Comparison of ENCODE assay signal across 22 cellular contexts in the genomic region with DNA sequence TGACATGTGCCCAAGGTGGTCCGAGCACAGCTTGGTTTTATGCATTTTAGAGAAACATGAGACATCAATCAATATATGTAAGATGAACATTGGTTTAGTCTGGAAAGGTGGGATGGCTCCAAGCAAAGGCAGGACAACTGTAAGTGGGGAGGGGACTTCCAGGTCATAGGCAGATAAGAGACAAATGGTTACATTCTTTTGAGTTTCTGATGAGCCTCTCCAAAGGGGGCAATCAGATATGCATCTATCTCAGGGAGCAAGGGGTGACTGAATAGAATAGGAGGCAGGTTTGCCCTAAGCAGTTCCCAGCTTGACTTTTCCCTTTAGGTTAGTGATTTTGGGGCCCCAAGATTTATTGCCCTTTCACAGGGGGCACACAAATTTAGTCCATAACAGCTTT.
"Had no signal": no experiment of that assay in that cellular context is flagged by ENCODE, and none has a peak within 500 bp of the region (broad histone marks: within the 10 kb centered on the region; RNA-seq: fewer than 3 reads in every experiment).

No MANE protein-coding gene starts in this region.

- H3K27ac ChIP-seq: coronary artery, epithelial cell of prostate, esophagus squamous epithelium, gastrocnemius medialis, heart right ventricle, left lung, lower lobe of right lung had no signal

- H3K27me3 ChIP-seq: dorsolateral prefrontal cortex, gastrocnemius medialis, left lung had no signal

- ATAC-seq: esophagus mucosa, gastrocnemius medialis, heart right ventricle, left cardiac atrium, left lung, left ventricle myocardium superior, lower lobe of right lung had no signal

- H3K4me3 ChIP-seq: coronary artery, dorsolateral prefrontal cortex, esophagus squamous epithelium, gastrocnemius medialis, heart right ventricle, left lung, lower lobe of right lung had no signal

- H3K4me1 ChIP-seq: gastrocnemius medialis, heart right ventricle, left lung, lower lobe of right lung had no signal

- DNase-seq: dermis blood vessel endothelial cell; dorsolateral prefrontal cortex; effector CD4-positive, alpha-beta T cell; effector memory CD4-positive, alpha-beta T cell; erythroblast; esophagus squamous epithelium; foreskin fibroblast; foreskin melanocyte; gastrocnemius medialis; glutamatergic neuron; head of caudate nucleus; heart right ventricle; hippocampal formation; left cardiac atrium; left lung; left ventricle myocardium superior; lower lobe of right lung; mesenchymal stem cell; midbrain had no signal

- H3K36me3 ChIP-seq: esophagus squamous epithelium, gastrocnemius medialis, heart right ventricle, left lung, lower lobe of right lung had no signal

- H3K9me3 ChIP-seq: esophagus squamous epithelium, gastrocnemius medialis, heart right ventricle, left lung, lower lobe of right lung had no signal
